14 cellular contexts compared by ENCODE assay signal in the genomic region with DNA sequence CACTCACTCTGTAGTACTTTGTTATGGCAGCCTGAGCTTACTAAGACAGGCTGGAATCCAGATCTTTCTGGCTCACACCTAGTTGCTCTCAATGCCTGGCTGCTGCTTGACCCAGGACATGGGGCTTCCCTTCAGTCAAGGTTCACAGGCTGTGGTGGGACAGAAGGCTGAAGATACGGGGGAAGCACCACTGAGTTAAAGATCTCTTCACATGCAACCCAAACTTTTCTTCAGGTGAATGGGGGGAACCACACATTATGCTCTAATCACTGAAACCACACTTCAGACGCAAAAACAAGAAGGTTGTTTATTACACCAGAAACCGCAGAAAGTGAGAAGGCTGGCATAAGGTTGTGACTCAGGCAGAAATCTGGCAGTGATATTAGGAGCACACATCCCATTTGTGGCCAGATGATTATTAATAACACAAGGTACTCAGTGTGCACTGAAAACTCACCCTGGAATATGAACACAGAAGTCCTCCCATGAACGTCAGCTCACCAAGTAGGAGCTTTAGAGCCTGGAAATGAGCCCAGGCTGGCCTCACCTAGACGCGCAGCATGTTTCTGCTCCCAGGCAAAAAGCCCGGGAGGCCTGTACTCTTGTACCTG.
A peak's percentile ranks its signal among the peaks of the same experiment; 100 is the strongest.
DNase-seq lines count a peak whose midpoint lies in the region; ATAC-seq and TF ChIP-seq lines count a peak whose summit lies in the region.
"Had no signal": no experiment of that assay in that cellular context is flagged by ENCODE, and none has a peak within 500 bp of the region (broad histone marks: within the 10 kb centered on the region; RNA-seq: fewer than 3 reads in every experiment).

No MANE protein-coding gene starts in this region.

- no peak for TF ChIP-seq POLR2A in esophagus squamous epithelium (IDR thresholded peaks at IDR 0.05)

- H3K4me1 Mint-ChIP-seq in activated T-helper 2 cell treated with anti-CD3 and anti-CD28 coated beads, Interferon-gamma antibody, Interleukin-2, Interleukin-4, amounts not matched to agents 10 μg/mL and 5 μg/mL and 100 μg/mL, durations not matched to agents 14 hours and 24 hours and 36 hours (ENCODE audit: low read depth): peaks cover 3% of the 10 kb centered on the region
- no peaks in the 10 kb centered on the region for H3K4me1 Mint-ChIP-seq in CD14-positive monocyte

- H3K4me1 ChIP-seq in esophagus squamous epithelium: no peaks in the 10 kb centered on the region

- H3K9me3 ChIP-seq in esophagus squamous epithelium: no peaks in the 10 kb centered on the region
- H3K9me3 ChIP-seq: SK-N-SH had no signal

- H3K27me3 Mint-ChIP-seq in activated T-helper 2 cell treated with anti-CD3 and anti-CD28 coated beads, Interferon-gamma antibody, Interleukin-2, Interleukin-4, amounts not matched to agents 10 μg/mL and 5 μg/mL and 100 μg/mL, durations not matched to agents 14 hours and 24 hours and 36 hours (ENCODE audit: low read depth): no peaks in the 10 kb centered on the region
- H3K27me3 Mint-ChIP-seq in CD14-positive monocyte (ENCODE audit: low read depth in 3 of 3): peaks cover 4 to 12% (median 9%) of the 10 kb centered on the region in 3 donors
- H3K27me3 Mint-ChIP-seq: dendritic cell treated with granulocyte-macrophage colony-stimulating factor and Interleukin-4, amounts not matched to agents 40 ng/mL and 50 ng/mL, for 4 days had no signal

- DNase-seq in GM13976 (ENCODE audit: low spot score): peak; percentile 41
- DNase-seq in GM20000 (ENCODE audit: low spot score): peak; percentile 33
- peak; percentile 34 for DNase-seq in cerebellum (ENCODE audit: low spot score)
- DNase-seq in NCI-H524 (lab: John Stamatoyannopoulos, UW): no peak
- no peak for DNase-seq in activated T-helper 2 cell treated with anti-CD3 and anti-CD28 coated beads, Interferon-gamma antibody, Interleukin-2, Interleukin-4, amounts not matched to agents 10 μg/mL and 5 μg/mL and 100 μg/mL, durations not matched to agents 14 hours and 24 hours and 36 hours (ENCODE audit: low spot score)
- no peak for DNase-seq in CD14-positive monocyte (ENCODE audit: low spot score)
- DNase-seq in esophagus squamous epithelium (lab: John Stamatoyannopoulos, UW): no peak
- DNase-seq: activated T-cell treated with anti-CD3 and anti-CD28 coated beads, Interleukin-2, amount 50 U/mL, for 4 hours; H9; NCI-H1436 treated with DMSO at 0.1 percent for 48 hours; nucleus accumbens; SK-N-SH had no signal

- no peak overlapping the region for H3K27ac Mint-ChIP-seq in activated T-helper 2 cell treated with anti-CD3 and anti-CD28 coated beads, Interferon-gamma antibody, Interleukin-2, Interleukin-4, amounts not matched to agents 10 μg/mL and 5 μg/mL and 100 μg/mL, durations not matched to agents 14 hours and 24 hours and 36 hours
- no peak overlapping the region for H3K27ac Mint-ChIP-seq in CD14-positive monocyte
- H3K27ac Mint-ChIP-seq: dendritic cell treated with granulocyte-macrophage colony-stimulating factor and Interleukin-4, amounts not matched to agents 40 ng/mL and 50 ng/mL, for 4 days had no signal

- intact Hi-C loops in activated T-helper 2 cell treated with anti-CD3 and anti-CD28 coated beads, Interferon-gamma antibody, Interleukin-2, Interleukin-4, amounts not matched to agents 10 μg/mL and 5 μg/mL and 100 μg/mL, durations not matched to agents 14 hours and 24 hours and 36 hours (cut with micrococcal nuclease): loop anchor here (5.0 kb wide), 1 partner anchor 408 kb away; no protein-coding TSS in a partner anchor
- intact Hi-C loops in CD14-positive monocyte (cut with micrococcal nuclease) (no loop called here), esophagus squamous epithelium (cut with DNase I) (no loop called here)

- in situ Hi-C loops in GM13976 (cut with MboI; ENCODE audit: low sequenced_read_pairs, unreplicated experiment): no loop called here

- 77 to 81% methylated on average over 6 to 7 of the region's 7 CpGs for WGBS in esophagus squamous epithelium, 2 donors

- no peak overlapping the region for H3K4me3 ChIP-seq in esophagus squamous epithelium

- no peaks in the 10 kb centered on the region for H3K9me3 Mint-ChIP-seq in activated T-helper 2 cell treated with anti-CD3 and anti-CD28 coated beads, Interferon-gamma antibody, Interleukin-2, Interleukin-4, amounts not matched to agents 10 μg/mL and 5 μg/mL and 100 μg/mL, durations not matched to agents 14 hours and 24 hours and 36 hours
- peaks cover 0 to 2% (median 0%) of the 10 kb centered on the region in 7 donors for H3K9me3 Mint-ChIP-seq in CD14-positive monocyte
- H3K9me3 Mint-ChIP-seq: activated T-cell treated with anti-CD3 and anti-CD28 coated beads, Interleukin-2, amount 50 U/mL, for 4 hours; dendritic cell treated with granulocyte-macrophage colony-stimulating factor and Interleukin-4, amounts not matched to agents 40 ng/mL and 50 ng/mL, for 4 days; H9 had no signal

- no peaks in the 10 kb centered on the region for H3K27me3 ChIP-seq in esophagus squamous epithelium

- no peak overlapping the region for H3K27ac ChIP-seq in esophagus squamous epithelium

- H3K4me3 Mint-ChIP-seq in activated T-helper 2 cell treated with anti-CD3 and anti-CD28 coated beads, Interferon-gamma antibody, Interleukin-2, Interleukin-4, amounts not matched to agents 10 μg/mL and 5 μg/mL and 100 μg/mL, durations not matched to agents 14 hours and 24 hours and 36 hours (ENCODE audit: low read depth): no peak overlapping the region
- no peak overlapping the region for H3K4me3 Mint-ChIP-seq in CD14-positive monocyte
- H3K4me3 Mint-ChIP-seq: activated T-cell treated with anti-CD3 and anti-CD28 coated beads, Interleukin-2, amount 50 U/mL, for 4 hours; dendritic cell treated with granulocyte-macrophage colony-stimulating factor and Interleukin-4, amounts not matched to agents 40 ng/mL and 50 ng/mL, for 4 days; H9 had no signal

- no peaks in the 10 kb centered on the region for H3K36me3 ChIP-seq in esophagus squamous epithelium

- no peaks in the 10 kb centered on the region for H3K36me3 Mint-ChIP-seq in activated T-helper 2 cell treated with anti-CD3 and anti-CD28 coated beads, Interferon-gamma antibody, Interleukin-2, Interleukin-4, amounts not matched to agents 10 μg/mL and 5 μg/mL and 100 μg/mL, durations not matched to agents 14 hours and 24 hours and 36 hours (ENCODE audit: low read depth)
- no peaks in the 10 kb centered on the region for H3K36me3 Mint-ChIP-seq in CD14-positive monocyte

- peak; percentile 59 for ATAC-seq in HG03064 (IDR thresholded peaks at IDR 0.05; ENCODE audit: low read depth, unreplicated experiment)
- ATAC-seq: activated T-cell treated with anti-CD3 and anti-CD28 coated beads, Interleukin-2, amount 50 U/mL, for 4 hours had no signal

- TF ChIP-seq CTCF in GM13976 (IDR thresholded peaks at IDR 0.05; ENCODE audit: borderline replicate concordance, control extremely low read depth, extremely low read depth, insufficient read depth, missing control alignments): no peak
- no peak for TF ChIP-seq CTCF in GM20000 (IDR thresholded peaks at IDR 0.05; ENCODE audit: extremely low read depth, missing control alignments)
- TF ChIP-seq CTCF in CD14-positive monocyte (IDR thresholded peaks at IDR 0.05): no peak
- no peak for TF ChIP-seq CTCF in esophagus squamous epithelium (IDR thresholded peaks at IDR 0.05)

Comparison
In these comparisons a context has a peak if more than half of its experiments do, and no peak if none do; other contexts are left out.
1. DNase-seq: peak in GM13976 (single experiment), GM20000 (single experiment) and cerebellum (single experiment); none in NCI-H524 (0 of 2), activated T-helper 2 cell treated with anti-CD3 and anti-CD28 coated beads, Interferon-gamma antibody, Interleukin-2, Interleukin-4, amounts not matched to agents 10 μg/mL and 5 μg/mL and 100 μg/mL, durations not matched to agents 14 hours and 24 hours and 36 hours (single experiment), CD14-positive monocyte (single experiment) and esophagus squamous epithelium (single experiment).